24 cellular contexts compared by ENCODE assay signal in genomic region chr2:4049463-4049862, GRCh38.
"Had no signal": no experiment of that assay in that cellular context is flagged by ENCODE, and none has a peak within 500 bp of the region (broad histone marks: within the 10 kb centered on the region; RNA-seq: fewer than 3 reads in every experiment).

No MANE protein-coding gene starts in this region.

- H3K4me3 Mint-ChIP-seq: dendritic cell treated with granulocyte-macrophage colony-stimulating factor and Interleukin-4, amounts not matched to agents 40 ng/mL and 50 ng/mL, for 4 days; effector memory CD8-positive, alpha-beta T cell; endodermal cell had no signal

- H3K27me3 ChIP-seq: colonic mucosa, esophagus squamous epithelium, foreskin keratinocyte, gastrocnemius medialis, gastroesophageal sphincter had no signal

- H3K9me3 ChIP-seq: colonic mucosa, gastrocnemius medialis, gastroesophageal sphincter, heart right ventricle had no signal

- H3K36me3 ChIP-seq: colonic mucosa, esophagus squamous epithelium, gastrocnemius medialis, gastroesophageal sphincter, heart left ventricle, heart right ventricle had no signal

- ATAC-seq: effector memory CD8-positive, alpha-beta T cell; esophagus mucosa; foreskin keratinocyte; gastrocnemius medialis; gastroesophageal sphincter; heart left ventricle; heart right ventricle had no signal

- H3K27me3 Mint-ChIP-seq: dendritic cell treated with granulocyte-macrophage colony-stimulating factor and Interleukin-4, amounts not matched to agents 40 ng/mL and 50 ng/mL, for 4 days; effector memory CD8-positive, alpha-beta T cell had no signal

- H3K4me3 ChIP-seq: colonic mucosa, coronary artery, dorsolateral prefrontal cortex, esophagus squamous epithelium, gastrocnemius medialis, gastroesophageal sphincter, heart left ventricle, heart right ventricle had no signal

- H3K27ac ChIP-seq: colonic mucosa, coronary artery, dorsolateral prefrontal cortex, epithelial cell of prostate, esophagus squamous epithelium, foreskin keratinocyte, gastrocnemius medialis, gastroesophageal sphincter, heart left ventricle, heart right ventricle had no signal

- H3K27ac Mint-ChIP-seq: dendritic cell treated with granulocyte-macrophage colony-stimulating factor and Interleukin-4, amounts not matched to agents 40 ng/mL and 50 ng/mL, for 4 days; effector memory CD8-positive, alpha-beta T cell had no signal

- H3K9me3 Mint-ChIP-seq: dendritic cell treated with granulocyte-macrophage colony-stimulating factor and Interleukin-4, amounts not matched to agents 40 ng/mL and 50 ng/mL, for 4 days; effector memory CD8-positive, alpha-beta T cell; endodermal cell had no signal

- DNase-seq: colonic mucosa; cortex of kidney; dermis blood vessel endothelial cell; dorsolateral prefrontal cortex; effector CD4-positive, alpha-beta T cell; effector CD8-positive, alpha-beta T cell; effector memory CD4-positive, alpha-beta T cell; effector memory CD8-positive, alpha-beta T cell; endodermal cell; erythroblast; esophagus squamous epithelium; foreskin fibroblast; foreskin keratinocyte; foreskin melanocyte; gastrocnemius medialis; glutamatergic neuron; head of caudate nucleus; heart left ventricle; heart right ventricle had no signal

- H3K4me1 ChIP-seq: colonic mucosa, esophagus squamous epithelium, foreskin keratinocyte, gastrocnemius medialis, gastroesophageal sphincter, heart left ventricle, heart right ventricle had no signal

- H3K4me1 Mint-ChIP-seq: endodermal cell had no signal
